Comparison of ENCODE assay signal across 16 cellular contexts in genomic region chr14:101114726-101115481, GRCh38.
DNase-seq lines count a peak whose midpoint lies in the region; ATAC-seq and TF ChIP-seq lines count a peak whose summit lies in the region.
"Had no signal": no experiment of that assay in that cellular context is flagged by ENCODE, and none has a peak within 500 bp of the region (broad histone marks: within the 10 kb centered on the region; RNA-seq: fewer than 3 reads in every experiment).

No MANE protein-coding gene starts in this region.

- no peak overlapping the region for H3K4me3 ChIP-seq in endodermal cell (ENCODE audit: low read length)
- H3K4me3 ChIP-seq in testis, result no peak overlapping the region
- H3K4me3 ChIP-seq: GM23338 had no signal

- H3K36me3 ChIP-seq in endodermal cell (ENCODE audit: control insufficient read depth, insufficient read depth, low read length) (no peaks in the 10 kb centered on the region), testis (ENCODE audit: low read depth, missing control alignments) (no peaks in the 10 kb centered on the region)

- H3K4me1 Mint-ChIP-seq in endodermal cell (peaks cover 37% of the 10 kb centered on the region), nephron (peaks cover 35% of the 10 kb centered on the region)

- no peak for TF ChIP-seq POLR2A in testis (IDR thresholded peaks at IDR 0.05)

- ATAC-seq in left cardiac atrium (no peak), Right ventricle myocardium superior (ENCODE audit: poor library complexity) (no peak), HG03571 (IDR thresholded peaks at IDR 0.05; ENCODE audit: unreplicated experiment) (no peak), sciatic nerve (no peak)
- ATAC-seq: GM23338, Panc1 had no signal

- H3K9me3 Mint-ChIP-seq in endodermal cell (no peaks in the 10 kb centered on the region), nephron (no peaks in the 10 kb centered on the region)
- H3K9me3 Mint-ChIP-seq: GM23338 had no signal

- no peaks in the 10 kb centered on the region for H3K27me3 ChIP-seq in endodermal cell (ENCODE audit: control insufficient read depth, insufficient read depth, low read length, poor library complexity, severe bottlenecking)
- no peaks in the 10 kb centered on the region for H3K27me3 ChIP-seq in testis

- DNase-seq in left cardiac atrium (peak; percentile 11), Right ventricle myocardium superior (no peak), endodermal cell (peak; percentile 34), testis (peak; percentile 4), GM20000 (ENCODE audit: low spot score) (no peak), sciatic nerve (ENCODE audit: low spot score) (no peak)
- DNase-seq: ACHN; CD4-positive, alpha-beta memory T cell; KG1; NCI-H1048; NCI-H774; SHP77 had no signal

- H3K27ac Mint-ChIP-seq in endodermal cell, result no peak overlapping the region
- H3K27ac Mint-ChIP-seq in nephron, result peak overlapping the region in 2 of 3 experiments; percentile 7 to 40
- H3K27ac Mint-ChIP-seq: CD4-positive, alpha-beta memory T cell; GM23338 had no signal

- WGBS in endodermal cell (ENCODE audit: insufficient coverage in 1 of 2, insufficient read length in 1 of 2), 2 experiments, result 91 to 93% methylated on average over 12 to 18 of the region's 18 CpGs
- 93 to 94% methylated on average over 17 to 18 of the region's 18 CpGs for WGBS in testis, 2 donors

- H3K9ac ChIP-seq in endodermal cell (ENCODE audit: extremely low read depth, low read length, poor library complexity, severe bottlenecking), result no peak overlapping the region

- H3K9me3 ChIP-seq in endodermal cell (ENCODE audit: control insufficient read depth, low read length), result no peaks in the 10 kb centered on the region
- no peaks in the 10 kb centered on the region for H3K9me3 ChIP-seq in testis

- H3K27me3 Mint-ChIP-seq in endodermal cell (ENCODE audit: insufficient read depth) (no peaks in the 10 kb centered on the region), nephron (ENCODE audit: low read depth) (peaks cover 21% of the 10 kb centered on the region)

- no peak overlapping the region for H3K4me3 Mint-ChIP-seq in endodermal cell
- H3K4me3 Mint-ChIP-seq in nephron, result no peak overlapping the region
- H3K4me3 Mint-ChIP-seq: CD4-positive, alpha-beta memory T cell; GM23338 had no signal

- TF ChIP-seq CTCF in endodermal cell (conservative IDR thresholded peaks at IDR 0.05) (no peak), nephron (IDR thresholded peaks at IDR 0.05; ENCODE audit: unreplicated experiment in 3 of 3) (no peak), testis (IDR thresholded peaks at IDR 0.05) (no peak), GM20000 (IDR thresholded peaks at IDR 0.05; ENCODE audit: extremely low read depth, missing control alignments) (no peak)

- H3K27ac ChIP-seq in endodermal cell (ENCODE audit: low read depth, low read length) (no peak overlapping the region), testis (no peak overlapping the region)

- intact Hi-C loops in left cardiac atrium (cut with DNase I), result no loop called here
- intact Hi-C loops in Right ventricle myocardium superior (cut with DNase I), result no loop called here
- intact Hi-C loops in testis (cut with DNase I; ENCODE audit: low total_unique reads), result no loop called here
- intact Hi-C loops in sciatic nerve (cut with DNase I), result no loop called here

- H3K36me3 Mint-ChIP-seq in endodermal cell (ENCODE audit: low read depth) (no peaks in the 10 kb centered on the region), nephron (ENCODE audit: low read depth) (no peaks in the 10 kb centered on the region)
- H3K36me3 Mint-ChIP-seq: CD4-positive, alpha-beta memory T cell had no signal

- peaks cover 14% of the 10 kb centered on the region for H3K4me1 ChIP-seq in endodermal cell (ENCODE audit: control insufficient read depth, insufficient read depth, low read length)
- peaks cover 4% of the 10 kb centered on the region for H3K4me1 ChIP-seq in testis

Comparison
In these comparisons a context has a peak if more than half of its experiments do, and no peak if none do; other contexts are left out.
1. DNase-seq: peak in left cardiac atrium (single experiment), endodermal cell (single experiment) and testis (single experiment); none in Right ventricle myocardium superior (single experiment), GM20000 (single experiment) and sciatic nerve (single experiment).